Comparison of ENCODE assay signal across 7 cellular contexts in the genomic region with DNA sequence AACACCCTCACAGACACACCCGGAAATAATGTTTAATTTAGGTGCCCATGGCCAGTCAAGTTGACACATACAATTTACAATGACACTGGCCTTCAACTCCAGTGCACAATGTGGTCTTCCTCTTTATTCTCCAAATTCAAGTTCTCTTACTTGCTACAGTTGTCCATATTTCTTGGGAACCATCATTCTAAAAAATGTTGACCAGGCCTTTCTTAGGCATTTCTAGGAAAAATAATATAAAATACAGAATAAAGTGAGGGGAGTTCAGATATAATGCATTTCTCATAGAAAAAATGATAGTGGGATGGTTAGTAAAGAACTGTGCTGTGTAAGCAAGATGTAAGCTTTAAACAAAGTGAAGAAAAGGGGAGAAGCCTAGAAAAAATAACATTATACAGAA.
"Had no signal": no experiment of that assay in that cellular context is flagged by ENCODE, and none has a peak within 500 bp of the region (broad histone marks: within the 10 kb centered on the region; RNA-seq: fewer than 3 reads in every experiment).

No MANE protein-coding gene starts in this region.

- H3K4me2 ChIP-seq: KMS-11 had no signal

- H3K4me3 Mint-ChIP-seq: IgD-negative memory B cell had no signal

- H3K4me1 Mint-ChIP-seq: IgD-negative memory B cell had no signal

- H3K9ac ChIP-seq: KMS-11 had no signal

- DNase-seq: Karpas-422, KBM-7, KG1 had no signal

- FAIRE-seq: HTR-8/SVneo had no signal

- H3K27ac Mint-ChIP-seq: IgD-negative memory B cell had no signal

- H3K27ac ChIP-seq: HL-60, KMS-11 had no signal
